Comparison of ENCODE assay signal across 21 cellular contexts in the genomic region with DNA sequence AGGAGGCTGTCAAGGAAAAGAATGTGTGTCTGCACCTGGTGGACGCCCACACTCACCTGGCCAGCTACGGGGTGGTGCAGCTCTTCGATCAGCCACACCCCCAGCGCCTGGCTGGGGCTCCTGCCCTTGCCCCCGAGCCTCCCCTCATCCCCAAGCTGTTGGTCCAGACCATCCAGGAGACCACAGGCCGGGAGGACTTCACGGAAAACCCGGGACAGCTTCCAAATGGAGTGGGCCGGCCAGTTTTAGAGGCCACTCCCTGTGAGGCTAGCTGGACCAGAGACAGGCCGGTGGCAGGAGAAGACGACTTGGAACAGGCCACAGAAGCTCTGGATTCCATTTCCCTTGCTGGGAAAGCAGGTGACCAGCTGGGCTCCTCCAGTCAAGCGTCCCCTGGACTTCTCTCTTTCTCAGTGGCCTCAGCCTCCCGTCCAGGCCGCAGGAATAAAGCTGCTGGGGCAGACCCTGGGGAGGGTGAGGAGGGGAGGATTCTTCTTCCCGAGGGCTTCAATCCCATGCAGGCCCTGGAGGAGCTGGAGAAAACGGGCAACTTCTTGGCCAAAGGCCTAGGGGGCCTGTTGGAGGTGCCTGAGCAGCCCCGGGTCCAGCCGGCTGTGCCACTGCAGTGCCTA. TPM values are rescaled to one million over a fixed set of nuclear protein-coding genes. Genes with fewer than 3 reads are reported as not detected.
"Had no signal": no experiment of that assay in that cellular context is flagged by ENCODE, and none has a peak within 500 bp of the region (broad histone marks: within the 10 kb centered on the region; RNA-seq: fewer than 3 reads in every experiment).

No MANE protein-coding gene starts in this region.

- H3K27ac ChIP-seq: coronary artery, epithelial cell of prostate, gastroesophageal sphincter, lower lobe of right lung, prostate gland, upper lobe of right lung had no signal

- H3K36me3 ChIP-seq: prostate gland had no signal

- ATAC-seq: gastroesophageal sphincter; lower lobe of right lung; naive thymus-derived CD4-positive, alpha-beta T cell; sciatic nerve; upper lobe of right lung had no signal

- H3K27me3 ChIP-seq: gastroesophageal sphincter, testis, upper lobe of right lung had no signal

- H3K36me3 Mint-ChIP-seq: activated CD4-positive, alpha-beta memory T cell treated with anti-CD3 and anti-CD28 coated beads for 36 hours had no signal

- H3K4me3 ChIP-seq: coronary artery, gastroesophageal sphincter, lower lobe of right lung, prostate gland, testis had no signal

- H3K9me3 Mint-ChIP-seq: activated B cell treated with CpG ODN at 0.5 μM for 24 hours; activated CD4-positive, alpha-beta memory T cell treated with anti-CD3 and anti-CD28 coated beads for 36 hours; naive thymus-derived CD4-positive, alpha-beta T cell; stimulated activated naive CD8-positive, alpha-beta T cell treated with anti-CD3 and anti-CD28 coated beads, Interleukin-15, Interleukin-2, amounts not matched to agents 100 ng/mL and 50 ng/mL, for 24 hours had no signal

- H3K4me3 Mint-ChIP-seq: activated B cell treated with CpG ODN at 0.5 μM for 24 hours; activated CD4-positive, alpha-beta memory T cell treated with anti-CD3 and anti-CD28 coated beads for 36 hours; stimulated activated naive CD8-positive, alpha-beta T cell treated with anti-CD3 and anti-CD28 coated beads, Interleukin-15, Interleukin-2, amounts not matched to agents 100 ng/mL and 50 ng/mL, for 24 hours had no signal

- H3K4me2 ChIP-seq: SK-N-SH had no signal

- DNase-seq: activated B cell treated with CpG ODN at 0.5 μM for 24 hours; activated CD4-positive, alpha-beta memory T cell treated with anti-CD3 and anti-CD28 coated beads for 36 hours; activated T-cell treated with anti-CD3 and anti-CD28 coated beads, Interleukin-2, amount 50 U/mL, for 48 hours; caudate nucleus; effector memory CD4-positive, alpha-beta T cell; kidney glomerular epithelial cell; lower lobe of right lung; naive thymus-derived CD4-positive, alpha-beta T cell; nucleus accumbens; stimulated activated CD4-positive, alpha-beta T cell treated with anti-CD3 and anti-CD28 coated beads, Interleukin-12 subunit alpha, Interleukin-12 subunit beta, amount 100 ng/mL, for 4 hours; T-helper 2 cell; testis; upper lobe of right lung had no signal

- H3K9ac ChIP-seq: SK-N-SH had no signal

- H3K27me3 Mint-ChIP-seq: activated B cell treated with CpG ODN at 0.5 μM for 24 hours; activated CD4-positive, alpha-beta memory T cell treated with anti-CD3 and anti-CD28 coated beads for 36 hours; naive thymus-derived CD4-positive, alpha-beta T cell; stimulated activated naive CD8-positive, alpha-beta T cell treated with anti-CD3 and anti-CD28 coated beads, Interleukin-15, Interleukin-2, amounts not matched to agents 100 ng/mL and 50 ng/mL, for 24 hours had no signal

- H3K27ac Mint-ChIP-seq: activated CD4-positive, alpha-beta memory T cell treated with anti-CD3 and anti-CD28 coated beads for 36 hours; stimulated activated naive CD8-positive, alpha-beta T cell treated with anti-CD3 and anti-CD28 coated beads, Interleukin-15, Interleukin-2, amounts not matched to agents 100 ng/mL and 50 ng/mL, for 24 hours had no signal

- FAIRE-seq: TTC549 had no signal

- H3K9me3 ChIP-seq: gastroesophageal sphincter, lower lobe of right lung, prostate gland, SK-N-SH, testis, upper lobe of right lung had no signal

RNA-seq across cellular contexts. Expression of gene SERPINF2, which starts 15.9 kb away (rescaled TPM):
- total RNA-seq: activated CD4-positive, alpha-beta memory T cell treated with anti-CD3 and anti-CD28 coated beads for 36 hours had no signal
- polyA plus RNA-seq: naive thymus-derived CD4-positive, alpha-beta T cell had no signal

RNA-seq across cellular contexts. Expression of gene TLCD2, which starts 16.6 kb away (rescaled TPM):
- polyA plus RNA-seq: naive thymus-derived CD4-positive, alpha-beta T cell had no signal
